Comparison of ENCODE assay signal across 24 cellular contexts in the genomic region with DNA sequence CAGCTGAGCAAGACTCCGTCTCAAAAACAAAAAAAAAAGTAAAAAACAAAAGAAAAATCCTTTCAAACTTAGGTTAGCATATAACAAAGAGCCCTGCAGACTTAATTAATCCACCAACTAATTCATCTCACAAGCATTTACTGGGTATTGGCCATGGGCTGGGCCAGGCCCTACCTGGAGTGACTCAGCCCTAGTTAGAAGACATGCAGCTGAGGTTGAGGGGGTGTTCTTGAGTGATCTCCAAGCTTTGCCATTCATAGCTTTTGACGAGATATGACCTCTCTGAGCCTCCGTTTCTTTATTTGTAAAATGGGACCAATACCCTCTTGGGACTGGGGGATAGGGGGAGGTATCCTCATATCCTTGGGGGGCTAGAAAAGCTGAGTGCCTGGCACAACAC. TPM values are rescaled to one million over a fixed set of nuclear protein-coding genes. Genes with fewer than 3 reads are reported as not detected.
DNase-seq lines count a peak whose midpoint lies in the region; TF ChIP-seq lines count a peak whose summit lies in the region.
"Had no signal": no experiment of that assay in that cellular context is flagged by ENCODE, and none has a peak within 500 bp of the region (broad histone marks: within the 10 kb centered on the region; RNA-seq: fewer than 3 reads in every experiment).

No MANE protein-coding gene starts in this region.

- H3K4me3 Mint-ChIP-seq in activated T-cell treated with anti-CD3 and anti-CD28 coated beads, Interleukin-2, amount 50 U/mL, for 24 hours, result no peak overlapping the region
- peak overlapping the region in 2 of 7 donors; percentile 34 to 48 for H3K4me3 Mint-ChIP-seq in CD8-positive, alpha-beta memory T cell
- H3K4me3 Mint-ChIP-seq in activated naive CD8-positive, alpha-beta T cell treated with anti-CD3 and anti-CD28 coated beads for 36 hours, result no peak overlapping the region
- H3K4me3 Mint-ChIP-seq: endodermal cell, memory B cell had no signal

- H3K4me3 ChIP-seq in CD8-positive, alpha-beta memory T cell (ENCODE audit: low read length), result no peak overlapping the region
- no peak overlapping the region for H3K4me3 ChIP-seq in sigmoid colon
- H3K4me3 ChIP-seq: adrenal gland, coronary artery, stomach had no signal

- no peak for TF ChIP-seq CTCF in sigmoid colon (IDR thresholded peaks at IDR 0.05)

- no peaks in the 10 kb centered on the region for H3K9me3 ChIP-seq in CD8-positive, alpha-beta memory T cell (ENCODE audit: low read length)
- H3K9me3 ChIP-seq in sigmoid colon, result no peaks in the 10 kb centered on the region
- H3K9me3 ChIP-seq: adrenal gland, stomach had no signal

- peaks cover 35% of the 10 kb centered on the region for H3K4me1 ChIP-seq in CD8-positive, alpha-beta memory T cell (ENCODE audit: insufficient read depth, low read length)
- H3K4me1 ChIP-seq in sigmoid colon, result peaks cover 0 to 63% (median 37%) of the 10 kb centered on the region in 4 donors

- H3K4me1 Mint-ChIP-seq in activated T-cell treated with anti-CD3 and anti-CD28 coated beads, Interleukin-2, amount 50 U/mL, for 24 hours (ENCODE audit: low read depth), result peaks cover 48% of the 10 kb centered on the region
- peaks cover 42 to 51% (median 50%) of the 10 kb centered on the region in 3 donors for H3K4me1 Mint-ChIP-seq in CD8-positive, alpha-beta memory T cell
- peaks cover 31% of the 10 kb centered on the region for H3K4me1 Mint-ChIP-seq in activated naive CD8-positive, alpha-beta T cell treated with anti-CD3 and anti-CD28 coated beads for 36 hours

- TF ChIP-seq POLR2A in sigmoid colon (IDR thresholded peaks at IDR 0.05), result no peak
- no peak for TF ChIP-seq POLR2A in erythroblast (IDR thresholded peaks at IDR 0.05; ENCODE audit: low read length)

- no peaks in the 10 kb centered on the region for H3K27me3 ChIP-seq in CD8-positive, alpha-beta memory T cell (ENCODE audit: insufficient read depth, low read length, poor library complexity, severe bottlenecking)
- H3K27me3 ChIP-seq in sigmoid colon, result no peaks in the 10 kb centered on the region
- H3K27me3 ChIP-seq: adrenal gland, brain microvascular endothelial cell, stomach had no signal

- POLR2A ChIA-PET in CD8-positive, alpha-beta memory T cell (lab: Charles Lee), result no interaction called here

- H3K9me3 Mint-ChIP-seq in activated T-cell treated with anti-CD3 and anti-CD28 coated beads, Interleukin-2, amount 50 U/mL, for 24 hours, result no peaks in the 10 kb centered on the region
- no peaks in the 10 kb centered on the region for H3K9me3 Mint-ChIP-seq in CD8-positive, alpha-beta memory T cell
- H3K9me3 Mint-ChIP-seq in activated naive CD8-positive, alpha-beta T cell treated with anti-CD3 and anti-CD28 coated beads for 36 hours, result no peaks in the 10 kb centered on the region
- H3K9me3 Mint-ChIP-seq: endodermal cell, memory B cell had no signal

- DNase-seq in activated T-cell treated with anti-CD3 and anti-CD28 coated beads, Interleukin-2, amount 50 U/mL, for 24 hours, result no peak
- DNase-seq in activated T-cell treated with anti-CD3 and anti-CD28 coated beads, Interleukin-2, amount 50 U/mL, for 48 hours, result no peak
- no peak for DNase-seq in CD8-positive, alpha-beta memory T cell
- DNase-seq in activated naive CD8-positive, alpha-beta T cell treated with anti-CD3 and anti-CD28 coated beads for 36 hours, result no peak
- DNase-seq in sigmoid colon (no peak), NCI-H2171 treated with DMSO at 0.1 percent for 48 hours (lab: John Stamatoyannopoulos, UW) (no peak), AG20443 (ENCODE audit: low spot score) (no peak), erythroblast (lab: John Stamatoyannopoulos, UW) (no peak)
- DNase-seq: activated CD8-positive, alpha-beta memory T cell treated with anti-CD3 and anti-CD28 coated beads, Interleukin-2, amount 50 U/mL, for 48 hours; adrenal gland; brain microvascular endothelial cell; endodermal cell; glutamatergic neuron; NCI-H1092; NCI-H187 treated with DMSO at 0.1 percent for 48 hours; NCI-H446; occipital lobe; SHP77; stimulated activated CD4-positive, alpha-beta T cell treated with anti-CD3 and anti-CD28 coated beads, Interleukin-2, amount 100 ng/mL, for 48 hours; stomach; trophoblast cell had no signal

- no peak for TF ChIP-seq EP300 in sigmoid colon (IDR thresholded peaks at IDR 0.05)

- peaks cover 29% of the 10 kb centered on the region for H3K36me3 Mint-ChIP-seq in activated T-cell treated with anti-CD3 and anti-CD28 coated beads, Interleukin-2, amount 50 U/mL, for 24 hours (ENCODE audit: low read depth)
- peaks cover 4 to 36% (median 6%) of the 10 kb centered on the region in 3 donors for H3K36me3 Mint-ChIP-seq in CD8-positive, alpha-beta memory T cell
- H3K36me3 Mint-ChIP-seq in activated naive CD8-positive, alpha-beta T cell treated with anti-CD3 and anti-CD28 coated beads for 36 hours, result no peaks in the 10 kb centered on the region

- H3K36me3 ChIP-seq in CD8-positive, alpha-beta memory T cell (ENCODE audit: insufficient read depth, low read length), result peaks cover 13% of the 10 kb centered on the region
- peaks cover 0 to 25% (median 8%) of the 10 kb centered on the region in 4 donors for H3K36me3 ChIP-seq in sigmoid colon

- H3K27ac Mint-ChIP-seq in activated T-cell treated with anti-CD3 and anti-CD28 coated beads, Interleukin-2, amount 50 U/mL, for 24 hours, result peak overlapping the region; percentile 93
- peak overlapping the region in 7 of 8 donors; percentile 32 to 93 (median 87) for H3K27ac Mint-ChIP-seq in CD8-positive, alpha-beta memory T cell
- H3K27ac Mint-ChIP-seq in activated naive CD8-positive, alpha-beta T cell treated with anti-CD3 and anti-CD28 coated beads for 36 hours, result peak overlapping the region; percentile 71
- H3K27ac Mint-ChIP-seq: endodermal cell had no signal

- H3K27ac ChIP-seq in CD8-positive, alpha-beta memory T cell (ENCODE audit: low read depth, low read length), result no peak overlapping the region
- H3K27ac ChIP-seq in sigmoid colon, result peak overlapping the region in 3 of 4 donors; percentile 13 to 93 (median 58)
- H3K27ac ChIP-seq: adrenal gland, brain microvascular endothelial cell, C4-2B, coronary artery had no signal

- H3K27me3 Mint-ChIP-seq in activated T-cell treated with anti-CD3 and anti-CD28 coated beads, Interleukin-2, amount 50 U/mL, for 24 hours, result no peaks in the 10 kb centered on the region
- H3K27me3 Mint-ChIP-seq in CD8-positive, alpha-beta memory T cell, result peaks cover 0 to 2% of the 10 kb centered on the region in 2 donors
- no peaks in the 10 kb centered on the region for H3K27me3 Mint-ChIP-seq in activated naive CD8-positive, alpha-beta T cell treated with anti-CD3 and anti-CD28 coated beads for 36 hours
- H3K27me3 Mint-ChIP-seq: memory B cell had no signal

- WGBS in sigmoid colon, 2 donors, result 95 to 96% methylated on average over 3 of the region's 3 CpGs

- intact Hi-C loops in sigmoid colon (cut with DNase I), result loop anchor here (10.0 kb wide), 1 partner anchor 550 kb away; no protein-coding TSS in a partner anchor

- CTCF ChIA-PET in CD8-positive, alpha-beta memory T cell (lab: Charles Lee), result interaction anchor here (1.6 kb wide), 1 partner anchor 118 kb away, joined by 4 read pairs; no protein-coding TSS in a partner anchor

RNA-seq across cellular contexts. Expression of gene FBXL22, which starts 7.8 kb away (rescaled TPM):
- 1 to 10 TPM in 1 of 2 experiments, under 1 TPM in 1; 0.84 to 1.1 TPM for total RNA-seq in CD8-positive, alpha-beta memory T cell
- polyA plus RNA-seq in CD8-positive, alpha-beta memory T cell, result 0.97 TPM
- under 1 TPM; 0.52 to 0.76 TPM for total RNA-seq in activated naive CD8-positive, alpha-beta T cell treated with anti-CD3 and anti-CD28 coated beads for 36 hours
- total RNA-seq in sigmoid colon, result 100 to 1,000 TPM in 2 of 4 donors, 10 to 100 TPM in 2; 46.7 to 150 (median 99.3) TPM
- 1 to 10 TPM in 2 of 3 donors, under 1 TPM in 1; 0.69 to 2.6 (median 1.2) TPM for polyA plus RNA-seq in sigmoid colon

Comparison
In these comparisons a context has a peak if more than half of its experiments do, and no peak if none do; other contexts are left out.
1. RNA of gene FBXL22, which starts 7.8 kb away (total RNA-seq): 46.7 to 150 TPM in sigmoid colon; 0.84 to 1.1 TPM in CD8-positive, alpha-beta memory T cell and 0.52 to 0.76 TPM in activated naive CD8-positive, alpha-beta T cell treated with anti-CD3 and anti-CD28 coated beads for 36 hours; every median in the first group is over 10 times any median in the second.
2. Peak in every context shown above with its lines, with median percentiles within 50 percentile points of each other: H3K27ac Mint-ChIP-seq.